Comparison of ENCODE assay signal across 24 cellular contexts in the genomic region with DNA sequence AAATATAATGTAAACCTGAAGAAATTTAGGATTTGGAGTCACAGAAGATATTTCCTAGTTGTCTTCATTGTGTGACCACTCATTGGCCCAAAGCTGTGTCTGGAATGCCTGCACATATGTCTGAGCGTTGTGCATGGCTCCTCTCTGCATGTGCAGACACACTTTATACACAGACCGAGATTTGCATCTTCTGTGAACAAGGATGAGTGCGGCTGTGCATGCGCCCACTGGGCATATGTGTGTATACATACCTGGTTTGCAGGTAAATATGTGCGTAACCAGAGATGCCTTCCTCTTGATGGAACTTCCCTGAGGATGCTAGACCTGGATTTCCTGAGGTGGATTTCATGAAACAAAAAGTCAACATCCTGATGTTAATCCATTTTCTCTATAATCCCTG. TPM values are rescaled to one million over a fixed set of nuclear protein-coding genes. Genes with fewer than 3 reads are reported as not detected.
A peak's percentile ranks its signal among the peaks of the same experiment; 100 is the strongest.
DNase-seq lines count a peak whose midpoint lies in the region; ATAC-seq, FAIRE-seq and TF ChIP-seq lines count a peak whose summit lies in the region.
"Had no signal": no experiment of that assay in that cellular context is flagged by ENCODE, and none has a peak within 500 bp of the region (broad histone marks: within the 10 kb centered on the region; RNA-seq: fewer than 3 reads in every experiment).

No MANE protein-coding gene starts in this region.

- intact Hi-C loops in right cardiac atrium (cut with DNase I) (no loop called here), kidney (cut with DNase I) (no loop called here)

- H3K27me3 ChIP-seq in right atrium auricular region (no peaks in the 10 kb centered on the region), right cardiac atrium (ENCODE audit: control insufficient read depth, insufficient read depth) (no peaks in the 10 kb centered on the region)
- H3K27me3 ChIP-seq: SJCRH30 had no signal

- H3K4me1 ChIP-seq in right atrium auricular region (peaks cover 0 to 70% of the 10 kb centered on the region in 2 donors), right cardiac atrium (ENCODE audit: control insufficient read depth, insufficient read depth, low read length) (peaks cover 26% of the 10 kb centered on the region), kidney (ENCODE audit: control insufficient read depth in 1 of 2, insufficient read depth in 1 of 2, low read depth in 1 of 2, low read length in 2 of 2) (peaks cover 5 to 7% of the 10 kb centered on the region in 2 donors)
- H3K4me1 ChIP-seq: SJCRH30 had no signal

- no peak for ATAC-seq in right cardiac atrium
- no peak for ATAC-seq in GM19328 (IDR thresholded peaks at IDR 0.05; ENCODE audit: unreplicated experiment)
- ATAC-seq: GM23338, K562, Right ventricle myocardium inferior had no signal

- no peak overlapping the region for H3K9ac ChIP-seq in kidney (ENCODE audit: low read length in 2 of 2)

- 95% methylated on average over 5 of the region's 5 CpGs for WGBS in right cardiac atrium

- no peak overlapping the region for H3K4me3 ChIP-seq in right atrium auricular region
- H3K4me3 ChIP-seq in right cardiac atrium (ENCODE audit: low read length), result no peak overlapping the region
- H3K4me3 ChIP-seq in kidney (ENCODE audit: low read length in 2 of 2), result no peak overlapping the region
- H3K4me3 ChIP-seq: GM23338, HAP-1, K562, PC-9, SJCRH30 had no signal

- no peak for FAIRE-seq in kidney (lab: Jason Lieb, UNC)
- FAIRE-seq: GM19239, HTR-8/SVneo, K562 had no signal

- H3K27ac ChIP-seq in right atrium auricular region (no peak overlapping the region), right cardiac atrium (ENCODE audit: low read length) (no peak overlapping the region), kidney (ENCODE audit: low read depth in 2 of 2, low read length in 2 of 2) (no peak overlapping the region)
- H3K27ac ChIP-seq: 22Rv1, PC-9, SJCRH30 had no signal

- no peaks in the 10 kb centered on the region for H3K36me3 ChIP-seq in right atrium auricular region
- peaks cover 0 to 2% of the 10 kb centered on the region in 2 donors for H3K36me3 ChIP-seq in kidney (ENCODE audit: control insufficient read depth in 1 of 2, insufficient read depth in 2 of 2, low read length in 2 of 2)
- H3K36me3 ChIP-seq: HAP-1 had no signal

- H3K9me3 ChIP-seq in right atrium auricular region (no peaks in the 10 kb centered on the region), right cardiac atrium (ENCODE audit: control insufficient read depth, low read length) (no peaks in the 10 kb centered on the region), kidney (ENCODE audit: control insufficient read depth in 1 of 2, low read length in 2 of 2) (no peaks in the 10 kb centered on the region)
- H3K9me3 ChIP-seq: HAP-1, SJCRH30 had no signal

- no peak for TF ChIP-seq CTCF in right atrium auricular region (IDR thresholded peaks at IDR 0.05)
- TF ChIP-seq CTCF in kidney (IDR thresholded peaks at IDR 0.05; ENCODE audit: borderline replicate concordance, extremely low read depth, insufficient read depth), result no peak

- DNase-seq in NCI-H526 (lab: John Stamatoyannopoulos, UW) (peak; percentile 1 to 64), NCI-H526 treated with DMSO at 0.1 percent for 48 hours (lab: John Stamatoyannopoulos, UW) (no peak), right atrium auricular region (ENCODE audit: low spot score) (peak; percentile 51), right cardiac atrium (no peak), kidney (peak; percentile 5), A172 (ENCODE audit: low spot score) (no peak), NCI-H1417 treated with DMSO at 0.1 percent for 48 hours (lab: John Stamatoyannopoulos, UW) (no peak)
- DNase-seq: DMS153, HFFc6, Kasumi-1, NCI-H1092 treated with DMSO at 0.1 percent for 48 hours, NCI-H1436 treated with DMSO at 0.1 percent for 48 hours, NCI-H187 treated with DMSO at 0.1 percent for 48 hours, NCI-H524, PC-9, SJCRH30 had no signal

RNA-seq across cellular contexts. Expression of a gene that starts 19.1 kb away (rescaled TPM):
- total RNA-seq in right atrium auricular region (10 to 100 TPM; 24.7 to 29.3 TPM), right cardiac atrium (10 to 100 TPM; 31.1 to 32.4 (median 31.6) TPM), kidney (30.7 TPM)
- polyA plus RNA-seq in right cardiac atrium (28.3 TPM), kidney (ENCODE audit: insufficient read depth, low read depth, low replicate concordance) (10.2 TPM)
- 17.5 and 22.2 TPM in 2 replicates for total RNA-seq in A172 (2014; rRNA removed; shearing (Covaris generic))

Comparison
In these comparisons a context has a peak if more than half of its experiments do, and no peak if none do; other contexts are left out.
1. DNase-seq: peak in NCI-H526 (2 of 2), right atrium auricular region (single experiment) and kidney (single experiment); none in NCI-H526 treated with DMSO at 0.1 percent for 48 hours (single experiment), right cardiac atrium (0 of 3), A172 (single experiment) and NCI-H1417 treated with DMSO at 0.1 percent for 48 hours (single experiment).